9 cellular contexts compared by ENCODE assay signal in genomic region chr3:132416807-132417694, GRCh38. TPM values are rescaled to one million over a fixed set of nuclear protein-coding genes. Genes with fewer than 3 reads are reported as not detected.
DNase-seq lines count a peak whose midpoint lies in the region; ATAC-seq, FAIRE-seq and TF ChIP-seq lines count a peak whose summit lies in the region.
"Had no signal": no experiment of that assay in that cellular context is flagged by ENCODE, and none has a peak within 500 bp of the region (broad histone marks: within the 10 kb centered on the region; RNA-seq: fewer than 3 reads in every experiment).

A gene with protein sequence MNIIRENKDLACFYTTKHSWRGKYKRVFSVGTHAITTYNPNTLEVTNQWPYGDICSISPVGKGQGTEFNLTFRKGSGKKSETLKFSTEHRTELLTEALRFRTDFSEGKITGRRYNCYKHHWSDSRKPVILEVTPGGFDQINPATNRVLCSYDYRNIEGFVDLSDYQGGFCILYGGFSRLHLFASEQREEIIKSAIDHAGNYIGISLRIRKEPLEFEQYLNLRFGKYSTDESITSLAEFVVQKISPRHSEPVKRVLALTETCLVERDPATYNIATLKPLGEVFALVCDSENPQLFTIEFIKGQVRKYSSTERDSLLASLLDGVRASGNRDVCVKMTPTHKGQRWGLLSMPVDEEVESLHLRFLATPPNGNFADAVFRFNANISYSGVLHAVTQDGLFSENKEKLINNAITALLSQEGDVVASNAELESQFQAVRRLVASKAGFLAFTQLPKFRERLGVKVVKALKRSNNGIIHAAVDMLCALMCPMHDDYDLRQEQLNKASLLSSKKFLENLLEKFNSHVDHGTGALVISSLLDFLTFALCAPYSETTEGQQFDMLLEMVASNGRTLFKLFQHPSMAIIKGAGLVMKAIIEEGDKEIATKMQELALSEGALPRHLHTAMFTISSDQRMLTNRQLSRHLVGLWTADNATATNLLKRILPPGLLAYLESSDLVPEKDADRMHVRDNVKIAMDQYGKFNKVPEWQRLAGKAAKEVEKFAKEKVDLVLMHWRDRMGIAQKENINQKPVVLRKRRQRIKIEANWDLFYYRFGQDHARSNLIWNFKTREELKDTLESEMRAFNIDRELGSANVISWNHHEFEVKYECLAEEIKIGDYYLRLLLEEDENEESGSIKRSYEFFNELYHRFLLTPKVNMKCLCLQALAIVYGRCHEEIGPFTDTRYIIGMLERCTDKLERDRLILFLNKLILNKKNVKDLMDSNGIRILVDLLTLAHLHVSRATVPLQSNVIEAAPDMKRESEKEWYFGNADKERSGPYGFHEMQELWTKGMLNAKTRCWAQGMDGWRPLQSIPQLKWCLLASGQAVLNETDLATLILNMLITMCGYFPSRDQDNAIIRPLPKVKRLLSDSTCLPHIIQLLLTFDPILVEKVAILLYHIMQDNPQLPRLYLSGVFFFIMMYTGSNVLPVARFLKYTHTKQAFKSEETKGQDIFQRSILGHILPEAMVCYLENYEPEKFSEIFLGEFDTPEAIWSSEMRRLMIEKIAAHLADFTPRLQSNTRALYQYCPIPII (N-terminal part only) (plus strand): TSS chr3:132417502. CDS start chr3:132434551, 17,049 bp downstream.

- DNase-seq in Ammon's horn (ENCODE audit: low spot score), result peak; percentile 96
- peak; percentile 87 for DNase-seq in NCI-H460 (ENCODE audit: extremely low read depth, low read depth)
- DNase-seq in activated CD4-positive, alpha-beta T cell treated with anti-CD3 and anti-CD28 coated beads for 1 hour, result peak; percentile 87
- DNase-seq in cerebellum (ENCODE audit: low spot score), result peak; percentile 90
- peak; percentile 98 for DNase-seq in kidney
- DNase-seq in stimulated activated CD4-positive, alpha-beta T cell treated with anti-CD3 and anti-CD28 coated beads, Interleukin-15, amount 100 ng/mL, for 1 hour (ENCODE audit: low read depth in 1 of 2, low spot score in 1 of 2), result peak; percentile 81 to 82

- H3K9me3 ChIP-seq in kidney (ENCODE audit: control insufficient read depth in 1 of 2, low read length in 2 of 2), result no peaks in the 10 kb centered on the region

- FAIRE-seq in kidney (lab: Jason Lieb, UNC), result no peak
- FAIRE-seq: endometrium had no signal

- H3K4me1 ChIP-seq in kidney (ENCODE audit: control insufficient read depth in 1 of 2, insufficient read depth in 1 of 2, low read depth in 1 of 2, low read length in 2 of 2), result peaks cover 0 to 3% of the 10 kb centered on the region in 2 donors

- no peak for TF ChIP-seq CTCF in kidney (IDR thresholded peaks at IDR 0.05; ENCODE audit: borderline replicate concordance, extremely low read depth, insufficient read depth)

- H3K4me3 ChIP-seq in kidney (ENCODE audit: low read length in 2 of 2), result peak within 1 kb of the TSS; percentile 95 to 96

- no peaks in the 10 kb centered on the region for H3K36me3 ChIP-seq in kidney (ENCODE audit: control insufficient read depth in 1 of 2, insufficient read depth in 2 of 2, low read length in 2 of 2)

- TF ChIP-seq POLR2A in GM19193 (IDR thresholded peaks at IDR 0.05; ENCODE audit: extremely low read depth, insufficient read depth, insufficient read length), result peak; percentile 80

- peak within 1 kb of the TSS; percentile 81 to 86 for H3K27ac ChIP-seq in kidney (ENCODE audit: low read depth in 2 of 2, low read length in 2 of 2)

- intact Hi-C loops in kidney (cut with DNase I), result no loop called here

- ATAC-seq in HG03432 (IDR thresholded peaks at IDR 0.05; ENCODE audit: unreplicated experiment), result peak; percentile 92

- peak within 1 kb of the TSS; percentile 84 to 94 for H3K9ac ChIP-seq in kidney (ENCODE audit: low read length in 2 of 2)

RNA-seq across cellular contexts. Expression of the gene that starts here (rescaled TPM):
- 24.8 and 30.6 TPM in 2 replicates for total RNA-seq in NCI-H460 (2014; rRNA removed; shearing (Covaris generic))
- 12.9 and 18.7 TPM in 2 replicates for polyA plus RNA-seq in NCI-H460 (2014; cell fraction: nucleus; rRNA removed)
- total RNA-seq in cerebellum (78.2 TPM), kidney (43.1 TPM)
- polyA plus RNA-seq in kidney (ENCODE audit: insufficient read depth, low read depth, low replicate concordance), result 11.5 TPM

Comparison
In these comparisons a context has a peak if more than half of its experiments do, and no peak if none do; other contexts are left out.
1. Peak in every context shown above with its lines: DNase-seq, ATAC-seq, H3K4me3 ChIP-seq and H3K27ac ChIP-seq.